Comparison of ENCODE assay signal across 25 cellular contexts in genomic region chr3:190305406-190305805, GRCh38. TPM values are rescaled to one million over a fixed set of nuclear protein-coding genes. Genes with fewer than 3 reads are reported as not detected.
DNase-seq lines count a peak whose midpoint lies in the region; ATAC-seq, FAIRE-seq and TF ChIP-seq lines count a peak whose summit lies in the region.
"Had no signal": no experiment of that assay in that cellular context is flagged by ENCODE, and none has a peak within 500 bp of the region (broad histone marks: within the 10 kb centered on the region; RNA-seq: fewer than 3 reads in every experiment).

No MANE protein-coding gene starts in this region.

- H3K27ac Mint-ChIP-seq in astrocyte (ENCODE audit: unreplicated experiment) (peak overlapping the region; percentile 51), WTC11 (no peak overlapping the region)
- H3K27ac Mint-ChIP-seq: activated CD4-positive, alpha-beta T cell treated with anti-CD3 and anti-CD28 coated beads, Interleukin-2, amount 10 ng/mL, durations not matched to agents 7 days and 5 days; CD8-positive, alpha-beta T cell; mesothelial cell of epicardium; natural killer cell treated with Interleukin-12 subunit alpha and Interleukin-12 subunit beta and Interleukin-15 and Interleukin-18, amount 100 ng/mL, for 72 hours; T-cell had no signal

- H3K36me3 Mint-ChIP-seq in astrocyte (ENCODE audit: low read depth, unreplicated experiment) = peaks cover 5% of the 10 kb centered on the region
- no peaks in the 10 kb centered on the region for H3K36me3 Mint-ChIP-seq in WTC11
- H3K36me3 Mint-ChIP-seq: CD8-positive, alpha-beta T cell; mesothelial cell of epicardium; natural killer cell treated with Interleukin-12 subunit alpha and Interleukin-12 subunit beta and Interleukin-15 and Interleukin-18, amount 100 ng/mL, for 72 hours; T-cell had no signal

- no peak for TF ChIP-seq RAD21 in HCT116 (IDR thresholded peaks at IDR 0.05; ENCODE audit: low read depth)

- TF ChIP-seq CTCF in HCT116 (IDR thresholded peaks at IDR 0.05 in 2 of 3, conservative IDR thresholded peaks at IDR 0.05 in 1 of 3; ENCODE audit: borderline replicate concordance in 1 of 3, insufficient read depth in 1 of 3, low read depth in 2 of 3, low read length in 2 of 3) (no peak), astrocyte (IDR thresholded peaks at IDR 0.05; ENCODE audit: insufficient read depth, low read depth, low read length) (no peak), foreskin keratinocyte (conservative IDR thresholded peaks at IDR 0.05) (no peak), WTC11 (IDR thresholded peaks at IDR 0.05) (no peak)

- RAD21 ChIA-PET in HCT116 (lab: Charles Lee; ENCODE audit: low non-redundant PET in 1 of 2, low total read pairs in 2 of 2, uncharacterized antibody in 2 of 2, unreplicated experiment in 2 of 2) = no interaction called here

- no peak overlapping the region for H3K4me2 ChIP-seq in HCT116 (ENCODE audit: low read length)
- H3K4me2 ChIP-seq in astrocyte (ENCODE audit: low read length) = no peak overlapping the region

- H3K27me3 ChIP-seq in HCT116 (ENCODE audit: insufficient read depth, low read length) (no peaks in the 10 kb centered on the region), astrocyte (ENCODE audit: insufficient read depth, low read length) (no peaks in the 10 kb centered on the region), foreskin keratinocyte (no peaks in the 10 kb centered on the region)
- H3K27me3 ChIP-seq: dorsolateral prefrontal cortex, pancreas had no signal

- no peak for FAIRE-seq in astrocyte (lab: Jason Lieb, UNC)
- FAIRE-seq: pancreas had no signal

- H3K4me3 Mint-ChIP-seq in astrocyte (ENCODE audit: unreplicated experiment) (no peak overlapping the region), WTC11 (no peak overlapping the region)
- H3K4me3 Mint-ChIP-seq: activated CD4-positive, alpha-beta T cell treated with anti-CD3 and anti-CD28 coated beads, Interleukin-2, amount 10 ng/mL, durations not matched to agents 7 days and 5 days; CD8-positive, alpha-beta T cell; mesothelial cell of epicardium; natural killer cell treated with Interleukin-12 subunit alpha and Interleukin-12 subunit beta and Interleukin-15 and Interleukin-18, amount 100 ng/mL, for 72 hours; T-cell had no signal

- H3K9me2 ChIP-seq in HCT116 (ENCODE audit: insufficient read depth) = no peaks in the 10 kb centered on the region

- H3K79me2 ChIP-seq in HCT116 (ENCODE audit: insufficient read depth, low read length) = no peaks in the 10 kb centered on the region
- H3K79me2 ChIP-seq in astrocyte (ENCODE audit: insufficient read depth, low read length) = no peaks in the 10 kb centered on the region

- BruUV-seq in HCT116 (replicated peaks; lab: Mats Ljungman, UMichigan) = no TSS peak

- H3K36me3 ChIP-seq in HCT116 (ENCODE audit: control insufficient read depth in 1 of 2, insufficient read depth in 2 of 2, low read length in 2 of 2) = no peaks in the 10 kb centered on the region
- no peaks in the 10 kb centered on the region for H3K36me3 ChIP-seq in astrocyte (ENCODE audit: insufficient read depth, low read length)
- H3K36me3 ChIP-seq: HAP-1, pancreas had no signal

- no peaks in the 10 kb centered on the region for H3K9me3 ChIP-seq in HCT116 (ENCODE audit: control insufficient read depth in 1 of 2, insufficient read depth in 1 of 2, low read depth in 1 of 2, low read length in 2 of 2)
- no peaks in the 10 kb centered on the region for H3K9me3 ChIP-seq in astrocyte (ENCODE audit: insufficient read depth, low read depth, low read length)
- H3K9me3 ChIP-seq: HAP-1, pancreas had no signal

- H3K4me1 ChIP-seq in HCT116 (ENCODE audit: control insufficient read depth in 1 of 2, insufficient read depth in 2 of 2, low read length in 2 of 2) = no peaks in the 10 kb centered on the region
- H3K4me1 ChIP-seq in astrocyte (ENCODE audit: insufficient read depth, low read length) = peaks cover 5% of the 10 kb centered on the region
- H3K4me1 ChIP-seq in foreskin keratinocyte = peaks cover 43% of the 10 kb centered on the region
- H3K4me1 ChIP-seq: HAP-1 had no signal

- CTCF ChIA-PET in HCT116 (lab: Charles Lee) (interaction anchor here (1.3 kb wide), 1 partner anchor 17 kb away, joined by 4 read pairs; the partner anchor contains the start of gene CLDN1), WTC11 (lab: Charles Lee) (interaction anchor here (0.5 kb wide), 1 partner anchor 380 kb away, joined by 6 read pairs; no protein-coding TSS in a partner anchor)

- H3K9ac ChIP-seq in HCT116 (ENCODE audit: low read length) = no peak overlapping the region
- no peak overlapping the region for H3K9ac ChIP-seq in astrocyte (ENCODE audit: low read length)

- no peaks in the 10 kb centered on the region for H3K27me3 Mint-ChIP-seq in astrocyte (ENCODE audit: low read depth, unreplicated experiment)
- H3K27me3 Mint-ChIP-seq in WTC11 (ENCODE audit: low read depth) = no peaks in the 10 kb centered on the region

- H2AFZ ChIP-seq in HCT116 (ENCODE audit: low read depth, low read length, poor library complexity, severe bottlenecking) (no peak overlapping the region), astrocyte (ENCODE audit: low read depth, low read length) (no peak overlapping the region)

- intact Hi-C loops in HCT116 (cut with micrococcal nuclease) = no loop called here

- POLR2A ChIA-PET in HCT116 (lab: Charles Lee) = no interaction called here
- POLR2A ChIA-PET in WTC11 (lab: Charles Lee) = no interaction called here

- H3K9me3 Mint-ChIP-seq in astrocyte (ENCODE audit: unreplicated experiment) (no peaks in the 10 kb centered on the region), WTC11 (no peaks in the 10 kb centered on the region)
- H3K9me3 Mint-ChIP-seq: activated CD4-positive, alpha-beta T cell treated with anti-CD3 and anti-CD28 coated beads, Interleukin-2, amount 10 ng/mL, durations not matched to agents 7 days and 5 days; CD8-positive, alpha-beta T cell; mesothelial cell of epicardium; T-cell had no signal

- H4K20me1 ChIP-seq in HCT116 (ENCODE audit: insufficient read depth) = no peaks in the 10 kb centered on the region
- no peaks in the 10 kb centered on the region for H4K20me1 ChIP-seq in astrocyte (ENCODE audit: insufficient read depth, low read length)

- H3K4me3 ChIP-seq in HCT116 (replicated peaks in 1 of 2; ENCODE audit: low read depth in 1 of 2, low read length in 2 of 2) (no peak overlapping the region), astrocyte (ENCODE audit: insufficient read depth, low read depth, low read length) (no peak overlapping the region)
- H3K4me3 ChIP-seq: dorsolateral prefrontal cortex, HAP-1, pancreas had no signal

- H3K27ac ChIP-seq in HCT116 (ENCODE audit: low read depth, low read length) (no peak overlapping the region), astrocyte (ENCODE audit: low read depth, low read length) (no peak overlapping the region), foreskin keratinocyte (peak overlapping the region; percentile 54)
- H3K27ac ChIP-seq: dorsolateral prefrontal cortex had no signal

- DNase-seq in AG08395 (ENCODE audit: low spot score) (peak; percentile 33), HCT116 (ENCODE audit: low read depth, low spot score) (no peak), astrocyte (ENCODE audit: low read depth) (no peak), foreskin keratinocyte (peak in 1 of 2 donors; percentile 72), WTC11 (ENCODE audit: low spot score) (no peak), cerebellum (ENCODE audit: low spot score) (no peak), T1000 (lab: John Stamatoyannopoulos, UW) (no peak)
- DNase-seq: activated CD4-positive, alpha-beta T cell treated with anti-CD3 and anti-CD28 coated beads, Interleukin-2, amount 10 ng/mL, durations not matched to agents 7 days and 5 days; activated effector memory CD4-positive, alpha-beta T cell treated with Interleukin-2 at 50 U/mL for 16 hours; CD8-positive, alpha-beta T cell; DMS79 treated with DMSO at 0.1 percent for 48 hours; dorsolateral prefrontal cortex; erythroblast; Kasumi-1; left colon; NCI-H2107; NCI-H526 treated with DMSO at 0.1 percent for 48 hours; pancreas; stimulated activated CD4-positive, alpha-beta T cell treated with anti-CD3 and anti-CD28 coated beads, Interleukin-2, amount 100 ng/mL, for 24 hours; stimulated activated naive CD4-positive, alpha-beta T cell; T-cell had no signal

- H3K4me1 Mint-ChIP-seq in astrocyte (ENCODE audit: low read depth, unreplicated experiment) (peaks cover 32% of the 10 kb centered on the region), WTC11 (no peaks in the 10 kb centered on the region)

- ATAC-seq in HCT116 (no peak), foreskin keratinocyte (peak; percentile 68), HG03139 (IDR thresholded peaks at IDR 0.05; ENCODE audit: unreplicated experiment) (no peak), WTC11 (no peak)
- ATAC-seq: CD8-positive, alpha-beta T cell; left colon; natural killer cell treated with Interleukin-12 subunit alpha and Interleukin-12 subunit beta and Interleukin-15 and Interleukin-18, amount 100 ng/mL, for 72 hours; pancreas; T-cell had no signal

- TF ChIP-seq POLR2A in HCT116 (IDR thresholded peaks at IDR 0.05; ENCODE audit: borderline replicate concordance, extremely low read depth, insufficient read depth, insufficient read length) = no peak

TF ChIP-seq in HCT116, 20 proteins besides CTCF, POLR2A, EP300 and RAD21 (continues in another document):
- TF ChIP-seq CEBPB (IDR thresholded peaks at IDR 0.05; ENCODE audit: low read depth) (no peak), JUND (IDR thresholded peaks at IDR 0.05) (no peak), ELF1 (IDR thresholded peaks at IDR 0.05; ENCODE audit: borderline replicate concordance, low read depth) (no peak)

TF ChIP-seq in WTC11, 78 proteins besides CTCF, POLR2A, EP300 and RAD21 (continues in another document):
- no peak for TF ChIP-seq ZBTB43 (CRISPR knock-in tag; IDR thresholded peaks at IDR 0.05)

RNA-seq across cellular contexts. Expression of gene CLDN1, which starts 16.8 kb away (rescaled TPM):
- total RNA-seq in HCT116 (2021; ENCODE audit: unreplicated experiment) (0.20 TPM), astrocyte (34.1 and 35.6 TPM in 2 replicates), foreskin keratinocyte (1.9 and 5.4 TPM in 2 replicates), WTC11 (2021) (4.4 to 5.9 TPM (median 5.7 TPM) in 3 replicates), cerebellum (0.45 TPM)
- 0.08 and 0.10 TPM in 2 replicates for polyA plus RNA-seq in HCT116 (2012)
- polyA plus RNA-seq in foreskin keratinocyte = 0.99 and 3.0 TPM in 2 replicates
- total RNA-seq: activated CD4-positive, alpha-beta T cell treated with anti-CD3 and anti-CD28 coated beads, Interleukin-2, amount 10 ng/mL, durations not matched to agents 7 days and 5 days; CD8-positive, alpha-beta T cell; natural killer cell treated with Interleukin-12 subunit alpha and Interleukin-12 subunit beta and Interleukin-15 and Interleukin-18, amount 100 ng/mL, for 72 hours had no signal
